In genomic region chr13:40662866-40663265, GRCh38 we compare ENCODE assay signal across 8 cellular contexts. TPM values are rescaled to one million over a fixed set of nuclear protein-coding genes. Genes with fewer than 3 reads are reported as not detected.
A peak's percentile ranks its signal among the peaks of the same experiment; 100 is the strongest.
DNase-seq lines count a peak whose midpoint lies in the region; ATAC-seq and TF ChIP-seq lines count a peak whose summit lies in the region.

No MANE protein-coding gene starts in this region.

- POLR2A ChIA-PET in CD4-positive, alpha-beta T cell (lab: Charles Lee): interaction anchor here (0.6 to 3.6 kb wide), 6 partner anchors 25 to 475 kb away, joined by 3 to 28 read pairs (median 12); no protein-coding TSS in a partner anchor

- H3K36me3 Mint-ChIP-seq in CD4-positive, alpha-beta T cell (ENCODE audit: low read depth): peaks cover 73% of the 10 kb centered on the region
- H3K36me3 Mint-ChIP-seq in endothelial cell (ENCODE audit: low read depth, unreplicated experiment): peaks cover 8% of the 10 kb centered on the region
- peaks cover 24% of the 10 kb centered on the region for H3K36me3 Mint-ChIP-seq in stimulated activated effector memory CD8-positive, alpha-beta T cell treated with anti-CD3 and anti-CD28 coated beads, Interleukin-12 subunit alpha, Interleukin-12 subunit beta, amount 100 ng/mL, for 72 hours

- no peak for TF ChIP-seq POLR2A in prostate gland (IDR thresholded peaks at IDR 0.05)

- H3K9me3 Mint-ChIP-seq in CD4-positive, alpha-beta T cell: no peaks in the 10 kb centered on the region
- no peaks in the 10 kb centered on the region for H3K9me3 Mint-ChIP-seq in endothelial cell (ENCODE audit: unreplicated experiment)
- no peaks in the 10 kb centered on the region for H3K9me3 Mint-ChIP-seq in stimulated activated effector memory CD8-positive, alpha-beta T cell treated with anti-CD3 and anti-CD28 coated beads, Interleukin-12 subunit alpha, Interleukin-12 subunit beta, amount 100 ng/mL, for 72 hours

- peak overlapping the region; percentile 97 for H3K4me3 Mint-ChIP-seq in CD4-positive, alpha-beta T cell
- H3K4me3 Mint-ChIP-seq in endothelial cell (ENCODE audit: unreplicated experiment): peak overlapping the region; percentile 99
- peak overlapping the region; percentile 89 for H3K4me3 Mint-ChIP-seq in stimulated activated effector memory CD8-positive, alpha-beta T cell treated with anti-CD3 and anti-CD28 coated beads, Interleukin-12 subunit alpha, Interleukin-12 subunit beta, amount 100 ng/mL, for 72 hours

- H3K27ac Mint-ChIP-seq in CD4-positive, alpha-beta T cell: peak overlapping the region; percentile 91
- no peak overlapping the region for H3K27ac Mint-ChIP-seq in endothelial cell (ENCODE audit: unreplicated experiment)
- peak overlapping the region; percentile 97 for H3K27ac Mint-ChIP-seq in stimulated activated effector memory CD8-positive, alpha-beta T cell treated with anti-CD3 and anti-CD28 coated beads, Interleukin-12 subunit alpha, Interleukin-12 subunit beta, amount 100 ng/mL, for 72 hours

- H3K9me3 ChIP-seq in CD4-positive, alpha-beta T cell (ENCODE audit: control insufficient read depth, low read length): no peaks in the 10 kb centered on the region
- no peaks in the 10 kb centered on the region for H3K9me3 ChIP-seq in HUES64 (ENCODE audit: insufficient read depth, low read depth, low read length)
- no peaks in the 10 kb centered on the region for H3K9me3 ChIP-seq in prostate gland

- H3K27me3 Mint-ChIP-seq in CD4-positive, alpha-beta T cell: no peaks in the 10 kb centered on the region
- peaks cover 13% of the 10 kb centered on the region for H3K27me3 Mint-ChIP-seq in endothelial cell (ENCODE audit: unreplicated experiment)

- H3K27me3 ChIP-seq in CD4-positive, alpha-beta T cell (ENCODE audit: control insufficient read depth, insufficient read depth, low read length): no peaks in the 10 kb centered on the region
- H3K27me3 ChIP-seq in HUES64 (ENCODE audit: insufficient read depth, low read length) (peaks cover 14% of the 10 kb centered on the region; the same call in 1 of the 2 replicates), prostate gland (replicated peaks; ENCODE audit: insufficient read depth) (no peaks in the 10 kb centered on the region)

- H3K4me3 ChIP-seq in HUES64 (ENCODE audit: low read length) (peak overlapping the region; percentile 91), prostate gland (no peak overlapping the region)

- in situ Hi-C loops in KBM-7 (cut with MboI; ENCODE audit: low pct_unique_long_range_greater_than_20kb, low sequenced_read_pairs): no loop called here

- TF ChIP-seq CTCF in CD4-positive, alpha-beta T cell (IDR thresholded peaks at IDR 0.05): no peak
- TF ChIP-seq CTCF in endothelial cell (IDR thresholded peaks at IDR 0.05; ENCODE audit: unreplicated experiment) (no peak), prostate gland (IDR thresholded peaks at IDR 0.05) (no peak)

- no peak for DNase-seq in CD4-positive, alpha-beta T cell
- DNase-seq in endothelial cell (ENCODE audit: low spot score) (no peak), KBM-7 (no peak), left colon (no peak), prostate gland (ENCODE audit: low spot score) (no peak)
- peak in 1 of 2 donors; percentile 64 for DNase-seq in stimulated activated effector memory CD8-positive, alpha-beta T cell treated with anti-CD3 and anti-CD28 coated beads, Interleukin-12 subunit alpha, Interleukin-12 subunit beta, amount 100 ng/mL, for 72 hours (ENCODE audit: low spot score in 2 of 2)

- no peaks in the 10 kb centered on the region for H3K36me3 ChIP-seq in HUES64 (ENCODE audit: insufficient read depth, low read length)
- no peaks in the 10 kb centered on the region for H3K36me3 ChIP-seq in prostate gland

- CTCF ChIA-PET in CD4-positive, alpha-beta T cell (lab: Charles Lee): interaction anchor here (1.3 kb wide), 1 partner anchor 180 kb away, joined by 4 read pairs; no protein-coding TSS in a partner anchor

- peaks cover 39% of the 10 kb centered on the region for H3K4me1 ChIP-seq in HUES64 (ENCODE audit: insufficient read depth, low read length)
- H3K4me1 ChIP-seq in prostate gland (replicated peaks): no peaks in the 10 kb centered on the region

- ATAC-seq in CD4-positive, alpha-beta T cell (ENCODE audit: poor library complexity): no peak
- ATAC-seq in GM19455 (IDR thresholded peaks at IDR 0.05; ENCODE audit: unreplicated experiment): peak; percentile 24
- ATAC-seq in stimulated activated effector memory CD8-positive, alpha-beta T cell treated with anti-CD3 and anti-CD28 coated beads, Interleukin-12 subunit alpha, Interleukin-12 subunit beta, amount 100 ng/mL, for 72 hours: peak; percentile 57
- no peak for ATAC-seq in left colon

- peaks cover 54% of the 10 kb centered on the region for H3K4me1 Mint-ChIP-seq in CD4-positive, alpha-beta T cell (ENCODE audit: low read depth)
- peaks cover 42% of the 10 kb centered on the region for H3K4me1 Mint-ChIP-seq in endothelial cell (ENCODE audit: unreplicated experiment)
- peaks cover 54% of the 10 kb centered on the region for H3K4me1 Mint-ChIP-seq in stimulated activated effector memory CD8-positive, alpha-beta T cell treated with anti-CD3 and anti-CD28 coated beads, Interleukin-12 subunit alpha, Interleukin-12 subunit beta, amount 100 ng/mL, for 72 hours

- peak overlapping the region; percentile 5 for H3K27ac ChIP-seq in CD4-positive, alpha-beta T cell (ENCODE audit: low read depth, low read length)
- H3K27ac ChIP-seq in HUES64 (ENCODE audit: low read depth, low read length): peak overlapping the region; percentile 55
- peak overlapping the region in 1 of 2 donors; percentile 24 for H3K27ac ChIP-seq in prostate gland

- intact Hi-C loops in CD4-positive, alpha-beta T cell (cut with DNase I, micrococcal nuclease): loop anchor here (2.0 to 10.0 kb wide), 7 partner anchors 14 to 448 kb away; no protein-coding TSS in a partner anchor
- intact Hi-C loops in left colon (cut with DNase I, micrococcal nuclease) (loop anchor here in 1 of 2 donors (10.0 kb wide), 1 partner anchor 258 kb away; no protein-coding TSS in a partner anchor), prostate gland (cut with DNase I) (loop anchor here (5.0 to 10.0 kb wide), 2 partner anchors 218 to 261 kb away; no protein-coding TSS in a partner anchor)

- peak overlapping the region; percentile 23; the same call in 1 of the 2 replicates for H3K9ac ChIP-seq in HUES64 (ENCODE audit: low read depth, low read length)

RNA-seq across cellular contexts. Expression of gene FOXO1, which starts 3.6 kb away (rescaled TPM):
- 100 to 1,000 TPM in 1 of 2 experiments, 10 to 100 TPM in 1; 93.1 to 101 TPM for total RNA-seq in CD4-positive, alpha-beta T cell
- 21.4 TPM for polyA plus RNA-seq in HUES64 (2013, experiment 1 of 2)
- 20.2 TPM for polyA plus RNA-seq in HUES64 (2013, experiment 2 of 2)
- total RNA-seq in endothelial cell (ENCODE audit: unreplicated experiment) (65.8 TPM), left colon (10 to 100 TPM; 31.1 to 33.9 TPM), prostate gland (10 to 100 TPM; 23.5 to 46.1 TPM)

Comparison
In these comparisons a context has a peak if more than half of its experiments do, and no peak if none do; other contexts are left out.
1. ATAC-seq: peak in GM19455 (single experiment) and stimulated activated effector memory CD8-positive, alpha-beta T cell treated with anti-CD3 and anti-CD28 coated beads, Interleukin-12 subunit alpha, Interleukin-12 subunit beta, amount 100 ng/mL, for 72 hours (single experiment); none in CD4-positive, alpha-beta T cell (single experiment) and left colon (single experiment).
2. Peak in every context shown above with its lines, with median percentiles within 50 percentile points of each other: H3K4me3 Mint-ChIP-seq.